In genomic region chr16:2216330-2216729, GRCh38 we compare ENCODE assay signal across 12 cellular contexts. TPM values are rescaled to one million over a fixed set of nuclear protein-coding genes. Genes with fewer than 3 reads are reported as not detected.
DNase-seq lines count a peak whose midpoint lies in the region; ATAC-seq and TF ChIP-seq lines count a peak whose summit lies in the region.
"Had no signal": no experiment of that assay in that cellular context is flagged by ENCODE, and none has a peak within 500 bp of the region (broad histone marks: within the 10 kb centered on the region; RNA-seq: fewer than 3 reads in every experiment).

No MANE protein-coding gene starts in this region.

- ATAC-seq in natural killer cell treated with Interleukin-12 subunit alpha and Interleukin-12 subunit beta and Interleukin-15 and Interleukin-18, amount 100 ng/mL, for 72 hours = no peak
- ATAC-seq in HG02852 (IDR thresholded peaks at IDR 0.05; ENCODE audit: unreplicated experiment) (no peak), HG03025 (IDR thresholded peaks at IDR 0.05; ENCODE audit: low FRiP score, unreplicated experiment) (no peak)

- H3K27ac Mint-ChIP-seq in CD8-positive, alpha-beta memory T cell = peak overlapping the region in 2 of 8 donors; percentile 33 to 38
- H3K27ac Mint-ChIP-seq in activated naive CD8-positive, alpha-beta T cell = no peak overlapping the region
- H3K27ac Mint-ChIP-seq in natural killer cell treated with Interleukin-12 subunit alpha and Interleukin-12 subunit beta and Interleukin-15 and Interleukin-18, amount 100 ng/mL, for 72 hours = peak overlapping the region; percentile 82 to 84

- peak overlapping the region in 6 of 7 donors; percentile 39 to 95 (median 58) for H3K4me3 Mint-ChIP-seq in CD8-positive, alpha-beta memory T cell
- peak overlapping the region; percentile 90 for H3K4me3 Mint-ChIP-seq in activated naive CD8-positive, alpha-beta T cell
- peak overlapping the region; percentile 90 for H3K4me3 Mint-ChIP-seq in natural killer cell treated with Interleukin-12 subunit alpha and Interleukin-12 subunit beta and Interleukin-15 and Interleukin-18, amount 100 ng/mL, for 72 hours

- in situ Hi-C loops in brain microvascular endothelial cell (cut with HindIII; ENCODE audit: low pct_ligation_motif_present, low sequenced_read_pairs) = no loop called here

- H3K27me3 Mint-ChIP-seq in CD8-positive, alpha-beta memory T cell = no peaks in the 10 kb centered on the region
- H3K27me3 Mint-ChIP-seq in activated naive CD8-positive, alpha-beta T cell = no peaks in the 10 kb centered on the region
- H3K27me3 Mint-ChIP-seq in natural killer cell treated with Interleukin-12 subunit alpha and Interleukin-12 subunit beta and Interleukin-15 and Interleukin-18, amount 100 ng/mL, for 72 hours = no peaks in the 10 kb centered on the region

- H3K36me3 ChIP-seq in CD8-positive, alpha-beta memory T cell (ENCODE audit: insufficient read depth, low read length) = no peaks in the 10 kb centered on the region
- H3K36me3 ChIP-seq in HUES6 (ENCODE audit: control insufficient read depth, insufficient read depth, low read length) (peaks cover 21% of the 10 kb centered on the region), brain microvascular endothelial cell (replicated peaks) (no peaks in the 10 kb centered on the region)
- H3K36me3 ChIP-seq: cardiac muscle cell had no signal

- H3K4me1 ChIP-seq in CD8-positive, alpha-beta memory T cell (ENCODE audit: insufficient read depth, low read length) = peaks cover 15% of the 10 kb centered on the region
- H3K4me1 ChIP-seq in HUES6 (ENCODE audit: control insufficient read depth, insufficient read depth, low read length) = peaks cover 14% of the 10 kb centered on the region

- no peak overlapping the region for H3K9ac ChIP-seq in HUES6 (ENCODE audit: low read length)

- no peak overlapping the region for H3K4me3 ChIP-seq in CD8-positive, alpha-beta memory T cell (ENCODE audit: low read length)
- H3K4me3 ChIP-seq in HUES6 (ENCODE audit: low read depth, low read length) (peak overlapping the region; percentile 47; the same call in 1 of the 2 replicates), brain microvascular endothelial cell (ENCODE audit: low read depth, low read length) (no peak overlapping the region)

- H3K9me3 ChIP-seq in CD8-positive, alpha-beta memory T cell (ENCODE audit: low read length) = no peaks in the 10 kb centered on the region
- no peaks in the 10 kb centered on the region for H3K9me3 ChIP-seq in HUES6 (ENCODE audit: control insufficient read depth, insufficient read depth, low read depth, low read length)

- POLR2A ChIA-PET in CD8-positive, alpha-beta memory T cell (lab: Charles Lee) = interaction anchor here (0.6 kb wide), 1 partner anchor 33 kb away, joined by 4 read pairs; no protein-coding TSS in a partner anchor

- DNase-seq in CD8-positive, alpha-beta memory T cell = no peak
- DNase-seq in natural killer cell treated with Interleukin-12 subunit alpha and Interleukin-12 subunit beta and Interleukin-15 and Interleukin-18, amount 100 ng/mL, for 72 hours (ENCODE audit: low spot score) = no peak
- DNase-seq in brain microvascular endothelial cell = no peak
- DNase-seq in NCI-H1436 treated with DMSO at 0.1 percent for 48 hours (lab: John Stamatoyannopoulos, UW) = no peak
- DNase-seq: activated CD8-positive, alpha-beta memory T cell treated with anti-CD3 and anti-CD28 coated beads, Interleukin-2, amount 50 U/mL, for 48 hours; hypothalamus; T-helper 9 cell had no signal

- TF ChIP-seq CTCF in brain microvascular endothelial cell (IDR thresholded peaks at IDR 0.05; ENCODE audit: low read depth, low read length, missing control alignments) = no peak

- peak overlapping the region; percentile 89 for H3K27ac ChIP-seq in CD8-positive, alpha-beta memory T cell (ENCODE audit: low read depth, low read length)
- H3K27ac ChIP-seq in HUES6 (ENCODE audit: low read depth, low read length) (no peak overlapping the region), brain microvascular endothelial cell (no peak overlapping the region)

- no peaks in the 10 kb centered on the region for H3K9me3 Mint-ChIP-seq in CD8-positive, alpha-beta memory T cell
- no peaks in the 10 kb centered on the region for H3K9me3 Mint-ChIP-seq in activated naive CD8-positive, alpha-beta T cell (ENCODE audit: low read depth)
- no peaks in the 10 kb centered on the region for H3K9me3 Mint-ChIP-seq in natural killer cell treated with Interleukin-12 subunit alpha and Interleukin-12 subunit beta and Interleukin-15 and Interleukin-18, amount 100 ng/mL, for 72 hours

- H3K27me3 ChIP-seq in CD8-positive, alpha-beta memory T cell (ENCODE audit: insufficient read depth, low read length, poor library complexity, severe bottlenecking) = no peaks in the 10 kb centered on the region
- no peaks in the 10 kb centered on the region for H3K27me3 ChIP-seq in HUES6 (ENCODE audit: control insufficient read depth, insufficient read depth, low read length)
- H3K27me3 ChIP-seq in brain microvascular endothelial cell (replicated peaks) = no peaks in the 10 kb centered on the region
- H3K27me3 ChIP-seq: cardiac muscle cell had no signal

- H3K4me1 Mint-ChIP-seq in CD8-positive, alpha-beta memory T cell = peaks cover 16 to 26% (median 17%) of the 10 kb centered on the region in 3 donors
- H3K4me1 Mint-ChIP-seq in activated naive CD8-positive, alpha-beta T cell (ENCODE audit: low read depth) = peaks cover 15% of the 10 kb centered on the region
- H3K4me1 Mint-ChIP-seq in natural killer cell treated with Interleukin-12 subunit alpha and Interleukin-12 subunit beta and Interleukin-15 and Interleukin-18, amount 100 ng/mL, for 72 hours (ENCODE audit: low read depth in 2 of 2) = peaks cover 12 to 17% of the 10 kb centered on the region in 2 donors

- peaks cover 0 to 16% (median 0%) of the 10 kb centered on the region in 3 donors for H3K36me3 Mint-ChIP-seq in CD8-positive, alpha-beta memory T cell
- H3K36me3 Mint-ChIP-seq in activated naive CD8-positive, alpha-beta T cell = peaks cover 5% of the 10 kb centered on the region
- no peaks in the 10 kb centered on the region for H3K36me3 Mint-ChIP-seq in natural killer cell treated with Interleukin-12 subunit alpha and Interleukin-12 subunit beta and Interleukin-15 and Interleukin-18, amount 100 ng/mL, for 72 hours

- CTCF ChIA-PET in CD8-positive, alpha-beta memory T cell (lab: Charles Lee) = no interaction called here

RNA-seq across cellular contexts. Expression of gene PGP, which starts 1.7 kb away (rescaled TPM):
- total RNA-seq in CD8-positive, alpha-beta memory T cell = 10 to 100 TPM; 27.3 to 30.9 TPM
- 14.7 TPM for polyA plus RNA-seq in CD8-positive, alpha-beta memory T cell
- total RNA-seq in natural killer cell treated with Interleukin-12 subunit alpha and Interleukin-12 subunit beta and Interleukin-15 and Interleukin-18, amount 100 ng/mL, for 72 hours = 10 to 100 TPM; 18.8 to 39.8 TPM

RNA-seq across cellular contexts. Expression of gene BRICD5, which starts 5.7 kb away (rescaled TPM):
- 10 to 100 TPM in 1 of 2 experiments, 1 to 10 TPM in 1; 8.4 to 10.9 TPM for total RNA-seq in CD8-positive, alpha-beta memory T cell
- 0.14 TPM for polyA plus RNA-seq in CD8-positive, alpha-beta memory T cell
- 10 to 100 TPM in 1 of 2 donors, 1 to 10 TPM in 1; 6.2 to 23.7 TPM for total RNA-seq in natural killer cell treated with Interleukin-12 subunit alpha and Interleukin-12 subunit beta and Interleukin-15 and Interleukin-18, amount 100 ng/mL, for 72 hours

RNA-seq across cellular contexts. Expression of gene E4F1, which starts 7.1 kb away (rescaled TPM):
- total RNA-seq in CD8-positive, alpha-beta memory T cell = 10 to 100 TPM; 28.9 to 29.8 TPM
- 16.5 TPM for polyA plus RNA-seq in CD8-positive, alpha-beta memory T cell
- total RNA-seq in natural killer cell treated with Interleukin-12 subunit alpha and Interleukin-12 subunit beta and Interleukin-15 and Interleukin-18, amount 100 ng/mL, for 72 hours = 10 to 100 TPM; 27.5 to 51.8 TPM

RNA-seq across cellular contexts. Expression of gene MLST8, which starts 11.1 kb away (rescaled TPM):
- total RNA-seq in CD8-positive, alpha-beta memory T cell = 10 to 100 TPM; 75.4 to 76.8 TPM
- 30.8 TPM for polyA plus RNA-seq in CD8-positive, alpha-beta memory T cell
- 10 to 100 TPM; 31.2 to 68.9 TPM for total RNA-seq in natural killer cell treated with Interleukin-12 subunit alpha and Interleukin-12 subunit beta and Interleukin-15 and Interleukin-18, amount 100 ng/mL, for 72 hours

RNA-seq across cellular contexts. Expression of gene DNASE1L2, which starts 19.9 kb away (rescaled TPM):
- total RNA-seq in CD8-positive, alpha-beta memory T cell = 1 to 10 TPM; 1.4 to 1.5 TPM
- not detected for polyA plus RNA-seq in CD8-positive, alpha-beta memory T cell
- total RNA-seq in natural killer cell treated with Interleukin-12 subunit alpha and Interleukin-12 subunit beta and Interleukin-15 and Interleukin-18, amount 100 ng/mL, for 72 hours = 1 to 10 TPM in 1 of 2 donors, under 1 TPM in 1; 0.88 to 3.5 TPM
